Comparison of ENCODE assay signal across 8 cellular contexts in genomic region chr1:154607084-154607747, GRCh38. TPM values are rescaled to one million over a fixed set of nuclear protein-coding genes. Genes with fewer than 3 reads are reported as not detected.
DNase-seq lines count a peak whose midpoint lies in the region; ATAC-seq and TF ChIP-seq lines count a peak whose summit lies in the region.

No MANE protein-coding gene starts in this region.

- peaks cover 23% of the 10 kb centered on the region for H3K4me1 ChIP-seq in OCI-LY3 (ENCODE audit: low read length)

- H3K4me2 ChIP-seq in OCI-LY3 (ENCODE audit: low read length), result peak overlapping the region; percentile 87

- H3K27ac ChIP-seq in OCI-LY3 (ENCODE audit: low read length), result peak overlapping the region; percentile 80

- peak overlapping the region; percentile 28; the same call in 1 of the 2 replicates for H2AFZ ChIP-seq in OCI-LY3 (ENCODE audit: low read depth, low read length)

- intact Hi-C loops in left colon (cut with DNase I, micrococcal nuclease), result no loop called here

- H3K4me3 ChIP-seq in OCI-LY3 (ENCODE audit: low read length) (peak overlapping the region; percentile 79), cardiac fibroblast (replicated peaks in 1 of 2; ENCODE audit: low read depth in 2 of 2, low read length in 2 of 2) (peak overlapping the region; percentile 53 to 58)

- peak overlapping the region; percentile 83 for H3K9ac ChIP-seq in OCI-LY3 (ENCODE audit: low read length)

- no peaks in the 10 kb centered on the region for H3K27me3 ChIP-seq in OCI-LY3 (ENCODE audit: low read depth, low read length)

- peaks cover 64% of the 10 kb centered on the region for H4K20me1 ChIP-seq in OCI-LY3 (ENCODE audit: insufficient read depth, low read length)

- TF ChIP-seq CTCF in OCI-LY3 (IDR thresholded peaks at IDR 0.05; ENCODE audit: low read depth, low read length), result peak; percentile 32
- no peak for TF ChIP-seq CTCF in cardiac fibroblast (IDR thresholded peaks at IDR 0.05; ENCODE audit: low read depth, low read length)

- peaks cover 99% of the 10 kb centered on the region for H3K79me2 ChIP-seq in OCI-LY3 (ENCODE audit: low read length)

- peak; percentile 33 for DNase-seq in COLO668 (lab: John Stamatoyannopoulos, UW; ENCODE audit: unreplicated experiment)
- DNase-seq in HCEC 1CT, result peak; percentile 45
- peak; percentile 49 to 71 for DNase-seq in cardiac fibroblast (ENCODE audit: low read depth in 2 of 2)
- DNase-seq in left colon, result peak in 1 of 2 donors; percentile 39
- peak; percentile 38 for DNase-seq in stromal cell of bone marrow (ENCODE audit: low read depth)
- DNase-seq in cerebellar nuclear complex (lab: John Stamatoyannopoulos, UW), result no peak
- no peak for DNase-seq in GDM1 (lab: John Stamatoyannopoulos, UW)

- H3K9me3 ChIP-seq in OCI-LY3 (ENCODE audit: insufficient read depth, low read length), result no peaks in the 10 kb centered on the region

- peaks cover 27% of the 10 kb centered on the region for H3K36me3 ChIP-seq in OCI-LY3 (replicated peaks; ENCODE audit: low read depth, low read length)

- ATAC-seq in left colon, result peak; percentile 23

RNA-seq across cellular contexts. Expression of gene ADAR, which starts 0.8 kb away (rescaled TPM):
- 100 to 1,000 TPM; 119 to 138 TPM for total RNA-seq in left colon

RNA-seq across cellular contexts. Expression of gene CHRNB2, which starts 39.6 kb away (rescaled TPM):
- total RNA-seq in left colon, result under 1 TPM; 0.15 to 0.31 TPM

RNA-seq across cellular contexts. Expression of gene UBE2Q1, which starts 48.8 kb away (rescaled TPM):
- 10 to 100 TPM; 78.8 to 98.9 TPM for total RNA-seq in left colon

Comparison
In these comparisons a context has a peak if more than half of its experiments do, and no peak if none do; other contexts are left out.
1. DNase-seq: peak in COLO668 (single experiment), HCEC 1CT (single experiment), cardiac fibroblast (2 of 2) and stromal cell of bone marrow (single experiment); none in cerebellar nuclear complex (0 of 2) and GDM1 (single experiment).